10 cellular contexts compared by ENCODE assay signal in genomic region chr17:60141111-60142018, GRCh38. TPM values are rescaled to one million over a fixed set of nuclear protein-coding genes. Genes with fewer than 3 reads are reported as not detected.
DNase-seq lines count a peak whose midpoint lies in the region; ATAC-seq and TF ChIP-seq lines count a peak whose summit lies in the region.
"Had no signal": no experiment of that assay in that cellular context is flagged by ENCODE, and none has a peak within 500 bp of the region (broad histone marks: within the 10 kb centered on the region; RNA-seq: fewer than 3 reads in every experiment).

No MANE protein-coding gene starts in this region.

- CTCF ChIA-PET in GM10248 (lab: Yijun Ruan, JAX), result interaction anchor here (0.8 to 4.5 kb wide), 18 partner anchors 10 to 523 kb away, joined by 3 to 27 read pairs (median 3); no protein-coding TSS in a partner anchor

- peaks cover 30% of the 10 kb centered on the region for H3K4me1 Mint-ChIP-seq in activated T-helper 1 cell treated with anti-CD3 and anti-CD28 coated beads, Interleukin-12 subunit alpha, Interleukin-12 subunit beta, Interleukin-2, Interleukin-4 antibody, amounts not matched to agents 30 ng/mL and 10 ng/mL and 1 ng/mL, durations not matched to agents 14 hours and 24 hours and 36 hours (ENCODE audit: low read depth)

- H3K9me3 ChIP-seq in neuronal stem cell (replicated peaks in 1 of 2; ENCODE audit: control insufficient read depth in 2 of 2, insufficient read depth in 1 of 2, low read depth in 1 of 2, low read length in 2 of 2), result peaks cover 0 to 3% of the 10 kb centered on the region in 2 donors
- no peaks in the 10 kb centered on the region for H3K9me3 ChIP-seq in thyroid gland

- H2AFZ ChIP-seq in neuronal stem cell (ENCODE audit: low read length), result peak overlapping the region; percentile 83

- H3K27ac ChIP-seq in neuronal stem cell (replicated peaks; ENCODE audit: low read length) (no peak overlapping the region), thyroid gland (no peak overlapping the region)

- no peak overlapping the region for H4K8ac ChIP-seq in neuronal stem cell (ENCODE audit: low read depth, low read length)

- intact Hi-C loops in activated T-helper 1 cell treated with anti-CD3 and anti-CD28 coated beads, Interleukin-12 subunit alpha, Interleukin-12 subunit beta, Interleukin-2, Interleukin-4 antibody, amounts not matched to agents 30 ng/mL and 10 ng/mL and 1 ng/mL, durations not matched to agents 14 hours and 24 hours and 36 hours (cut with micrococcal nuclease), result loop anchor here (2.0 to 10.0 kb wide), 2 partner anchors 29 to 493 kb away; no protein-coding TSS in a partner anchor
- intact Hi-C loops in thyroid gland (cut with DNase I), result no loop called here

- H2AK5ac ChIP-seq in neuronal stem cell (ENCODE audit: low read depth, low read length), result peak overlapping the region; percentile 82

- H3K9ac ChIP-seq in neuronal stem cell (ENCODE audit: low read depth, low read length, poor library complexity), result no peak overlapping the region

- H3K23ac ChIP-seq in neuronal stem cell (ENCODE audit: low read depth, low read length, poor library complexity), result peak overlapping the region; percentile 47

- WGBS in neuronal stem cell (ENCODE audit: extremely low coverage in 2 of 2, insufficient read length in 2 of 2, insufficient replicate concordance in 1 of 2), 2 donors, result no CpG with 5 or more reads among the region's 52 CpGs
- 10 to 19% methylated on average over 15 to 34 of the region's 52 CpGs for WGBS in thyroid gland, 2 donors

- H3K27ac Mint-ChIP-seq in activated T-helper 1 cell treated with anti-CD3 and anti-CD28 coated beads, Interleukin-12 subunit alpha, Interleukin-12 subunit beta, Interleukin-2, Interleukin-4 antibody, amounts not matched to agents 30 ng/mL and 10 ng/mL and 1 ng/mL, durations not matched to agents 14 hours and 24 hours and 36 hours, result no peak overlapping the region

- TF ChIP-seq POLR2A in NB4 (IDR thresholded peaks at IDR 0.05; ENCODE audit: extremely low read depth, insufficient read length) (no peak), thyroid gland (IDR thresholded peaks at IDR 0.05) (no peak)

- no peak overlapping the region for H3K4me3 Mint-ChIP-seq in activated T-helper 1 cell treated with anti-CD3 and anti-CD28 coated beads, Interleukin-12 subunit alpha, Interleukin-12 subunit beta, Interleukin-2, Interleukin-4 antibody, amounts not matched to agents 30 ng/mL and 10 ng/mL and 1 ng/mL, durations not matched to agents 14 hours and 24 hours and 36 hours

- no peak overlapping the region for H2BK5ac ChIP-seq in neuronal stem cell (ENCODE audit: low read length)

- H2BK15ac ChIP-seq in neuronal stem cell (ENCODE audit: low read length), result no peak overlapping the region

- peak overlapping the region; percentile 61 for H3K4me2 ChIP-seq in neuronal stem cell (ENCODE audit: insufficient read depth, low read length, poor library complexity, severe bottlenecking)

- peak overlapping the region; percentile 91 for H2BK12ac ChIP-seq in neuronal stem cell (ENCODE audit: low read length)

- H2BK120ac ChIP-seq in neuronal stem cell (ENCODE audit: low read depth, low read length), result no peak overlapping the region

- peaks cover 1% of the 10 kb centered on the region for H3K36me3 Mint-ChIP-seq in activated T-helper 1 cell treated with anti-CD3 and anti-CD28 coated beads, Interleukin-12 subunit alpha, Interleukin-12 subunit beta, Interleukin-2, Interleukin-4 antibody, amounts not matched to agents 30 ng/mL and 10 ng/mL and 1 ng/mL, durations not matched to agents 14 hours and 24 hours and 36 hours (ENCODE audit: low read depth)

- POLR2A ChIA-PET in GM10248 (lab: Yijun Ruan, JAX), result no interaction called here

- no peaks in the 10 kb centered on the region for H3K36me3 ChIP-seq in neuronal stem cell (replicated peaks in 1 of 2; ENCODE audit: control insufficient read depth in 2 of 2, insufficient read depth in 2 of 2, low read length in 2 of 2)
- H3K36me3 ChIP-seq in thyroid gland, result no peaks in the 10 kb centered on the region

- peaks cover 26 to 47% (median 38%) of the 10 kb centered on the region in 3 experiments for H3K27me3 ChIP-seq in neuronal stem cell (ENCODE audit: control insufficient read depth in 3 of 3, insufficient read depth in 3 of 3, low read depth in 1 of 3, low read length in 3 of 3)
- H3K27me3 ChIP-seq in thyroid gland, result peaks cover 16% of the 10 kb centered on the region

- no peak for TF ChIP-seq CTCF in NB4 (IDR thresholded peaks at IDR 0.05; ENCODE audit: low read depth, low read length)
- TF ChIP-seq CTCF in fibroblast of pulmonary artery (IDR thresholded peaks at IDR 0.05; ENCODE audit: low read length, missing control alignments), result no peak
- TF ChIP-seq CTCF in GM10248 (IDR thresholded peaks at IDR 0.05; ENCODE audit: control extremely low read depth, extremely low read depth, low read depth, missing control alignments), result no peak
- no peak for TF ChIP-seq CTCF in thyroid gland (IDR thresholded peaks at IDR 0.05)

- H3K4me1 ChIP-seq in neuronal stem cell (ENCODE audit: control insufficient read depth in 2 of 2, insufficient read depth in 1 of 2, low read depth in 1 of 2, low read length in 2 of 2) (peaks cover 32 to 37% of the 10 kb centered on the region in 2 donors), thyroid gland (peaks cover 3 to 34% of the 10 kb centered on the region in 2 donors)

- H3K27me3 Mint-ChIP-seq in activated T-helper 1 cell treated with anti-CD3 and anti-CD28 coated beads, Interleukin-12 subunit alpha, Interleukin-12 subunit beta, Interleukin-2, Interleukin-4 antibody, amounts not matched to agents 30 ng/mL and 10 ng/mL and 1 ng/mL, durations not matched to agents 14 hours and 24 hours and 36 hours (ENCODE audit: insufficient read depth), result peaks cover 82% of the 10 kb centered on the region

- H3K9me3 Mint-ChIP-seq in activated T-helper 1 cell treated with anti-CD3 and anti-CD28 coated beads, Interleukin-12 subunit alpha, Interleukin-12 subunit beta, Interleukin-2, Interleukin-4 antibody, amounts not matched to agents 30 ng/mL and 10 ng/mL and 1 ng/mL, durations not matched to agents 14 hours and 24 hours and 36 hours, result no peaks in the 10 kb centered on the region

- DNase-seq in ELR (ENCODE audit: low read depth), result peak; percentile 38
- peak; percentile 37 for DNase-seq in NB4 (ENCODE audit: low read depth)
- DNase-seq in fibroblast of pulmonary artery (ENCODE audit: low read depth), result peak; percentile 45
- no peak for DNase-seq in neuronal stem cell (ENCODE audit: low spot score)
- DNase-seq in activated T-helper 1 cell treated with anti-CD3 and anti-CD28 coated beads, Interleukin-12 subunit alpha, Interleukin-12 subunit beta, Interleukin-2, Interleukin-4 antibody, amounts not matched to agents 30 ng/mL and 10 ng/mL and 1 ng/mL, durations not matched to agents 14 hours and 24 hours and 36 hours (ENCODE audit: low spot score), result no peak
- DNase-seq in GM10248 (ENCODE audit: extremely low spot score), result no peak
- no peak for DNase-seq in thyroid gland
- DNase-seq: activated gamma-delta T cell treated with Interleukin-2 at 50 U/mL for 16 hours, T-helper 9 cell had no signal

- H3K4ac ChIP-seq in neuronal stem cell (ENCODE audit: low read length), result peak overlapping the region; percentile 31

- H3K79me1 ChIP-seq in neuronal stem cell (ENCODE audit: low read depth, low read length), result no peaks in the 10 kb centered on the region

- H3K18ac ChIP-seq in neuronal stem cell (ENCODE audit: low read length), result peak overlapping the region; percentile 88

- H4K91ac ChIP-seq in neuronal stem cell (ENCODE audit: low read depth, low read length, poor library complexity), result no peak overlapping the region

- ATAC-seq in GM19395 (IDR thresholded peaks at IDR 0.05; ENCODE audit: unreplicated experiment), result no peak

- H3K4me3 ChIP-seq in NB4 (ENCODE audit: low read depth, low read length) (no peak overlapping the region), fibroblast of pulmonary artery (replicated peaks; ENCODE audit: low read depth, low read length) (no peak overlapping the region), neuronal stem cell (ENCODE audit: low read length in 2 of 2) (peak overlapping the region; percentile 18 to 25), thyroid gland (replicated peaks in 1 of 3) (no peak overlapping the region)

- H3K14ac ChIP-seq in neuronal stem cell (ENCODE audit: low read length), result peak overlapping the region; percentile 63

RNA-seq across cellular contexts. Expression of gene CA4, which starts 8.4 kb away (rescaled TPM):
- 24.1 TPM for polyA plus RNA-seq in neuronal stem cell (2013, experiment 1 of 2)
- 21.4 TPM for polyA plus RNA-seq in neuronal stem cell (2013, experiment 2 of 2)
- not detected in 2 replicates for total RNA-seq in activated T-helper 1 cell treated with anti-CD3 and anti-CD28 coated beads, Interleukin-12 subunit alpha, Interleukin-12 subunit beta, Interleukin-2, Interleukin-4 antibody, amounts not matched to agents 30 ng/mL and 10 ng/mL and 1 ng/mL, durations not matched to agents 14 hours and 24 hours and 36 hours
- total RNA-seq in thyroid gland, result 10 to 100 TPM; 22.7 to 56.5 (median 26.3) TPM

Comparison
In these comparisons a context has a peak if more than half of its experiments do, and no peak if none do; other contexts are left out.
1. DNase-seq: peak in ELR (single experiment), NB4 (single experiment) and fibroblast of pulmonary artery (single experiment); none in neuronal stem cell (single experiment), activated T-helper 1 cell treated with anti-CD3 and anti-CD28 coated beads, Interleukin-12 subunit alpha, Interleukin-12 subunit beta, Interleukin-2, Interleukin-4 antibody, amounts not matched to agents 30 ng/mL and 10 ng/mL and 1 ng/mL, durations not matched to agents 14 hours and 24 hours and 36 hours (single experiment), GM10248 (single experiment) and thyroid gland (0 of 2).
2. H3K4me3 ChIP-seq: peak in neuronal stem cell (2 of 2); none in NB4 (single experiment), fibroblast of pulmonary artery (single experiment) and thyroid gland (0 of 3).
3. RNA of gene CA4, which starts 8.4 kb away (total RNA-seq): 22.7 to 56.5 TPM in thyroid gland; not detected in activated T-helper 1 cell treated with anti-CD3 and anti-CD28 coated beads, Interleukin-12 subunit alpha, Interleukin-12 subunit beta, Interleukin-2, Interleukin-4 antibody, amounts not matched to agents 30 ng/mL and 10 ng/mL and 1 ng/mL, durations not matched to agents 14 hours and 24 hours and 36 hours; every median in the first group is over 10 times any median in the second.